In the genomic region with DNA sequence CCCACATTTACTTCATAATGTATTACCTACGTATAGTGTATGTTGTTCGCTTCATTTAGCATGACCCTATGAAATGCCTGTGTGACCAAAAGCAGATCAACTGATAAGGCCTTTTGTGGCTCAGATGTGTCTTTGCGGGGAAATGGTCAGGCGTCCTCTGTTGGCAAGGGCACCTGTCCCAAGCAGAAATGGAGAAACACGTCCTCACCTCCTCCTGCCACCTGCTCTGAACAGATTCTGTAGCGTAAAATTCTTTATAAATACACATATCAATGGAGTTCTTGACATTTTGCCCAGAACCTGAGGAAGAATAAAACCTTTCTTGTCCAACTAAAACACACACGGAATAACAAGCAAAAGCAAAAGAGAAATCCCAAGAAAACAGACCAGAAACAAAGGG, we compare ENCODE assay signal across 15 cellular contexts.
DNase-seq lines count a peak whose midpoint lies in the region; ATAC-seq, FAIRE-seq and TF ChIP-seq lines count a peak whose summit lies in the region.
"Had no signal": no experiment of that assay in that cellular context is flagged by ENCODE, and none has a peak within 500 bp of the region (broad histone marks: within the 10 kb centered on the region; RNA-seq: fewer than 3 reads in every experiment).

No MANE protein-coding gene starts in this region.

- H3K9me1 ChIP-seq in endothelial cell of umbilical vein (replicated peaks; ENCODE audit: control insufficient read depth, extremely low read depth, insufficient read depth, low read length), result no peaks in the 10 kb centered on the region

- no peak for ATAC-seq in GM21526 (IDR thresholded peaks at IDR 0.05; ENCODE audit: low FRiP score, unreplicated experiment)
- ATAC-seq in HG03457 (IDR thresholded peaks at IDR 0.05; ENCODE audit: unreplicated experiment), result no peak
- ATAC-seq: HCT116 had no signal

- no peak overlapping the region for H3K4me2 ChIP-seq in endothelial cell of umbilical vein (ENCODE audit: insufficient read depth, low read length)

- FAIRE-seq in endothelial cell of umbilical vein (lab: Jason Lieb, UNC), result no peak
- FAIRE-seq: H54 had no signal

- dilution Hi-C loops in endothelial cell of umbilical vein (cut with MboI; ENCODE audit: extremely low pct_ligation_motif_present, low sequenced_read_pairs), result no loop called here

- H3K9ac ChIP-seq in endothelial cell of umbilical vein (replicated peaks; ENCODE audit: extremely low read depth, insufficient read depth, low read length), result no peak overlapping the region
- H3K9ac ChIP-seq: GM23248 had no signal

- CTCF ChIA-PET in endothelial cell of umbilical vein (lab: Charles Lee), result no interaction called here

- intact Hi-C loops in endothelial cell of umbilical vein (cut with micrococcal nuclease), result no loop called here

- H3K36me3 Mint-ChIP-seq in neural crest cell (ENCODE audit: low read depth), result no peaks in the 10 kb centered on the region
- H3K36me3 Mint-ChIP-seq: CD4-positive, CD25-positive, alpha-beta regulatory T cell had no signal

- H3K4me3 ChIP-seq in endothelial cell of umbilical vein (replicated peaks in 1 of 3; ENCODE audit: insufficient read depth in 1 of 3, low read depth in 1 of 3, low read length in 3 of 3), result no peak overlapping the region
- H3K4me3 ChIP-seq: GM23248 had no signal

- peak overlapping the region; percentile 17 for H3K27ac Mint-ChIP-seq in neural crest cell (ENCODE audit: unreplicated experiment)
- H3K27ac Mint-ChIP-seq: CD4-positive, CD25-positive, alpha-beta regulatory T cell had no signal

- TF ChIP-seq POLR2A in endothelial cell of umbilical vein (IDR thresholded peaks at IDR 0.05; ENCODE audit: low read depth, low read length), result no peak

- no peaks in the 10 kb centered on the region for H4K20me1 ChIP-seq in endothelial cell of umbilical vein (replicated peaks; ENCODE audit: control insufficient read depth, extremely low read depth, insufficient read depth, low read length)

- peaks cover 41% of the 10 kb centered on the region for H3K4me1 Mint-ChIP-seq in neural crest cell
- H3K4me1 Mint-ChIP-seq: CD4-positive, CD25-positive, alpha-beta regulatory T cell had no signal

- H3K27ac ChIP-seq in VCaP, result peak overlapping the region; percentile 71
- H3K27ac ChIP-seq in endothelial cell of umbilical vein (ENCODE audit: insufficient read depth, low read depth, low read length), result no peak overlapping the region
- H3K27ac ChIP-seq: 22Rv1, GM23248 had no signal

- TF ChIP-seq CTCF in VCaP (conservative IDR thresholded peaks at IDR 0.05) (no peak), endothelial cell of umbilical vein (IDR thresholded peaks at IDR 0.05; ENCODE audit: extremely low read depth in 1 of 2, insufficient read depth in 1 of 2, low read depth in 1 of 2, low read length in 2 of 2) (no peak), neural crest cell (conservative IDR thresholded peaks at IDR 0.05) (no peak)

- no peaks in the 10 kb centered on the region for H3K4me1 ChIP-seq in endothelial cell of umbilical vein (ENCODE audit: control insufficient read depth, extremely low read depth, insufficient read depth, low read length)

- no TSS peak for BruUV-seq in endothelial cell of umbilical vein (replicated peaks; lab: Mats Ljungman, UMichigan)

- no peaks in the 10 kb centered on the region for H3K36me3 ChIP-seq in endothelial cell of umbilical vein (ENCODE audit: control insufficient read depth in 2 of 2, extremely low read depth in 1 of 2, insufficient read depth in 2 of 2, low read length in 2 of 2)

- no peaks in the 10 kb centered on the region for H3K27me3 ChIP-seq in endothelial cell of umbilical vein (ENCODE audit: control insufficient read depth in 2 of 2, insufficient read depth in 2 of 2, low read length in 2 of 2)

- peak; percentile 8 for DNase-seq in NCI-H1092 treated with DMSO at 0.1 percent for 48 hours (lab: John Stamatoyannopoulos, UW)
- no peak for DNase-seq in NCI-H1092 (lab: John Stamatoyannopoulos, UW)
- DNase-seq in endothelial cell of umbilical vein (ENCODE audit: low read depth, low spot score), result no peak
- DNase-seq in neural crest cell (ENCODE audit: low read depth, low spot score), result no peak
- DNase-seq in RKO (ENCODE audit: low spot score), result no peak
- DNase-seq: CD4-positive, CD25-positive, alpha-beta regulatory T cell; DMS53; GF-D8; GM23248 had no signal

- H3K4me3 Mint-ChIP-seq in neural crest cell, result no peak overlapping the region
- H3K4me3 Mint-ChIP-seq: CD4-positive, CD25-positive, alpha-beta regulatory T cell had no signal

- H3K27me3 Mint-ChIP-seq in neural crest cell (ENCODE audit: low read depth), result peaks cover 12% of the 10 kb centered on the region

- no peaks in the 10 kb centered on the region for H3K9me3 Mint-ChIP-seq in neural crest cell

- H3K9me3 ChIP-seq in endothelial cell of umbilical vein (replicated peaks; ENCODE audit: control insufficient read depth, insufficient read depth, low read length), result no peaks in the 10 kb centered on the region

- no peak overlapping the region for H2AFZ ChIP-seq in endothelial cell of umbilical vein (ENCODE audit: low read depth, low read length)
- H2AFZ ChIP-seq: GM23248 had no signal

- no peaks in the 10 kb centered on the region for H3K79me2 ChIP-seq in endothelial cell of umbilical vein (ENCODE audit: control insufficient read depth, insufficient read depth, low read length)

- POLR2A ChIA-PET in endothelial cell of umbilical vein (lab: Charles Lee), result no interaction called here

TF ChIP-seq in endothelial cell of umbilical vein, 7 proteins besides CTCF, POLR2A, EP300 and RAD21:
- no peak for TF ChIP-seq EZH2 (IDR thresholded peaks at IDR 0.05; ENCODE audit: borderline replicate concordance, low read depth, low read length, severe bottlenecking)
- TF ChIP-seq GATA2 (IDR thresholded peaks at IDR 0.05; ENCODE audit: insufficient read depth, insufficient read length, low read depth, low read length), result peak; percentile 6
